In genomic region chr17:42116705-42117396, GRCh38 we compare ENCODE assay signal across 8 cellular contexts. TPM values are rescaled to one million over a fixed set of nuclear protein-coding genes. Genes with fewer than 3 reads are reported as not detected.
A peak's percentile ranks its signal among the peaks of the same experiment; 100 is the strongest.
DNase-seq lines count a peak whose midpoint lies in the region; ATAC-seq, FAIRE-seq and TF ChIP-seq lines count a peak whose summit lies in the region.

No MANE protein-coding gene starts in this region.

- H3K4me1 ChIP-seq in trophoblast cell (ENCODE audit: control insufficient read depth in 1 of 2, insufficient read depth in 2 of 2, low read length in 2 of 2) = peaks cover 0 to 6% of the 10 kb centered on the region in 2 experiments

- H3K4me3 Mint-ChIP-seq in type B pancreatic cell = peak overlapping the region; percentile 47

- H3K27ac Mint-ChIP-seq in type B pancreatic cell = no peak overlapping the region

- H3K79me1 ChIP-seq in trophoblast cell (ENCODE audit: low read length) = no peaks in the 10 kb centered on the region

- no peak overlapping the region for H3K14ac ChIP-seq in trophoblast cell (ENCODE audit: low read length)

- H2AFZ ChIP-seq in trophoblast cell (ENCODE audit: insufficient read depth, low read length, poor library complexity) = no peak overlapping the region

- H3K18ac ChIP-seq in trophoblast cell (ENCODE audit: low read length) = no peak overlapping the region

- H3K23ac ChIP-seq in trophoblast cell (ENCODE audit: low read length) = no peak overlapping the region

- no peak overlapping the region for H4K91ac ChIP-seq in trophoblast cell (ENCODE audit: low read depth, low read length)

- H3K4ac ChIP-seq in trophoblast cell (ENCODE audit: low read depth, low read length) = no peak overlapping the region

- H3K27me3 Mint-ChIP-seq in type B pancreatic cell = no peaks in the 10 kb centered on the region

- H2BK5ac ChIP-seq in trophoblast cell (ENCODE audit: low read depth, low read length, poor library complexity) = no peak overlapping the region

- H3K79me2 ChIP-seq in trophoblast cell (ENCODE audit: control insufficient read depth, insufficient read depth, low read length, poor library complexity) = no peaks in the 10 kb centered on the region

- ATAC-seq in SK-N-SH treated with all-trans-retinoic acid at 6 μM for 48 hours (peak; percentile 63), HG02852 (IDR thresholded peaks at IDR 0.05; ENCODE audit: unreplicated experiment) (no peak)

- no peaks in the 10 kb centered on the region for H3K27me3 ChIP-seq in trophoblast cell (ENCODE audit: insufficient read depth, low read length)

- H4K8ac ChIP-seq in trophoblast cell (ENCODE audit: low read depth, low read length) = no peak overlapping the region

- peak; percentile 84 for FAIRE-seq in G401.6 (lab: Jason Lieb, UNC)

- H3K36me3 Mint-ChIP-seq in type B pancreatic cell = peaks cover 6% of the 10 kb centered on the region

- no peaks in the 10 kb centered on the region for H3K9me3 Mint-ChIP-seq in type B pancreatic cell

- H3K36me3 ChIP-seq in trophoblast cell (ENCODE audit: control insufficient read depth in 1 of 2, insufficient read depth in 2 of 2, low read length in 2 of 2) = peaks cover 7 to 14% of the 10 kb centered on the region in 2 experiments

- TF ChIP-seq CTCF in type B pancreatic cell (conservative IDR thresholded peaks at IDR 0.05) = peak; percentile 88

- no peak overlapping the region for H2AK5ac ChIP-seq in trophoblast cell (ENCODE audit: low read length)

- DNase-seq in NCI-H1105 (lab: John Stamatoyannopoulos, UW) (peak; percentile 35), germinal center (ENCODE audit: low spot score) (peak; percentile 79), trophoblast cell (peak; percentile 86 to 94), type B pancreatic cell (ENCODE audit: extremely low spot score, unreplicated experiment) (no peak)
- peak; percentile 85 for DNase-seq in activated naive CD4-positive, alpha-beta T cell treated with Interleukin-2 at 50 U/mL for 16 hours

- H4K12ac ChIP-seq in trophoblast cell (ENCODE audit: low read depth, low read length) = no peak overlapping the region

- H2BK120ac ChIP-seq in trophoblast cell (ENCODE audit: insufficient read depth, low read length, poor library complexity) = no peak overlapping the region

- no peaks in the 10 kb centered on the region for H3K9me3 ChIP-seq in trophoblast cell (ENCODE audit: insufficient read depth, low read depth, low read length)

- H2BK12ac ChIP-seq in trophoblast cell (ENCODE audit: low read length) = no peak overlapping the region

- H3K27ac ChIP-seq in trophoblast cell (ENCODE audit: low read depth, low read length) = no peak overlapping the region

- peaks cover 24% of the 10 kb centered on the region for H3K4me1 Mint-ChIP-seq in type B pancreatic cell (ENCODE audit: unreplicated experiment)

- no peak overlapping the region for H3K4me2 ChIP-seq in trophoblast cell (ENCODE audit: low read length)

- no CpG with 5 or more reads among the region's 18 CpGs for WGBS in trophoblast cell (ENCODE audit: extremely low coverage, insufficient coverage, insufficient read length)

- H3K4me3 ChIP-seq in trophoblast cell (ENCODE audit: low read depth, low read length) = no peak overlapping the region

- no peak overlapping the region for H3K9ac ChIP-seq in trophoblast cell (ENCODE audit: low read length)

TF ChIP-seq in SK-N-SH treated with all-trans-retinoic acid at 6 μM for 48 hours, 23 proteins besides CTCF, POLR2A, EP300 and RAD21:
- TF ChIP-seq ZNF70 (CRISPR knock-in tag; IDR thresholded peaks at IDR 0.05) (no peak), TSHZ2 (CRISPR knock-in tag; IDR thresholded peaks at IDR 0.05) (no peak), CSRNP3 (CRISPR knock-in tag; IDR thresholded peaks at IDR 0.05) (no peak), ZNF565 (CRISPR knock-in tag; conservative IDR thresholded peaks at IDR 0.05; ENCODE audit: low read depth) (no peak), CSDC2 (CRISPR knock-in tag; IDR thresholded peaks at IDR 0.05) (no peak), PPARA (CRISPR knock-in tag; IDR thresholded peaks at IDR 0.05; ENCODE audit: borderline replicate concordance) (no peak), ZNF8 (CRISPR knock-in tag; IDR thresholded peaks at IDR 0.05) (no peak), TCF4 (CRISPR knock-in tag; IDR thresholded peaks at IDR 0.05; ENCODE audit: borderline replicate concordance) (no peak), SNAI2 (CRISPR knock-in tag; IDR thresholded peaks at IDR 0.05) (no peak), CREB5 (CRISPR knock-in tag; IDR thresholded peaks at IDR 0.05; ENCODE audit: low read depth) (no peak), ESRRG (CRISPR knock-in tag; IDR thresholded peaks at IDR 0.05) (no peak), ZFP30 (CRISPR knock-in tag; IDR thresholded peaks at IDR 0.05) (no peak), PATZ1 (CRISPR knock-in tag; IDR thresholded peaks at IDR 0.05; ENCODE audit: borderline replicate concordance) (no peak), TOX (CRISPR knock-in tag; IDR thresholded peaks at IDR 0.05; ENCODE audit: borderline replicate concordance) (no peak), GLIS3 (CRISPR knock-in tag; IDR thresholded peaks at IDR 0.05) (no peak)
TF ChIP-seq in SK-N-SH treated with all-trans-retinoic acid at 6 μM for 48 hours: peak in this region for 0.

RNA-seq across cellular contexts. Expression of gene KAT2A, which starts 4.3 kb away (rescaled TPM):
- 14.5 and 14.6 TPM in 2 replicates for polyA plus RNA-seq in trophoblast cell (2013)
- total RNA-seq in type B pancreatic cell (ENCODE audit: low replicate concordance) = 36.0 and 63.5 TPM in 2 replicates

RNA-seq across cellular contexts. Expression of gene DHX58, which starts 4.3 kb away (rescaled TPM):
- polyA plus RNA-seq in trophoblast cell (2013) = 0.10 and 0.22 TPM in 2 replicates
- 0.72 and 1.3 TPM in 2 replicates for total RNA-seq in type B pancreatic cell (ENCODE audit: low replicate concordance)

RNA-seq across cellular contexts. Expression of gene HSPB9, which starts 5.8 kb away (rescaled TPM):
- 0.01 and 0.03 TPM in 2 replicates for polyA plus RNA-seq in trophoblast cell (2013)
- total RNA-seq in type B pancreatic cell (ENCODE audit: low replicate concordance) = 0.36 TPM in 1 of 2 replicates, not detected in the other

RNA-seq across cellular contexts. Expression of gene ZNF385C, which starts 18.6 kb away (rescaled TPM):
- 0.26 and 0.36 TPM in 2 replicates for polyA plus RNA-seq in trophoblast cell (2013)
- 1.7 and 3.3 TPM in 2 replicates for total RNA-seq in type B pancreatic cell (ENCODE audit: low replicate concordance)

RNA-seq across cellular contexts. Expression of gene RAB5C, which starts 37.9 kb away (rescaled TPM):
- 171 and 172 TPM in 2 replicates for polyA plus RNA-seq in trophoblast cell (2013)
- 85.6 and 107 TPM in 2 replicates for total RNA-seq in type B pancreatic cell (ENCODE audit: low replicate concordance)
